ENCODE assay signal across 9 cellular contexts in the genomic region with DNA sequence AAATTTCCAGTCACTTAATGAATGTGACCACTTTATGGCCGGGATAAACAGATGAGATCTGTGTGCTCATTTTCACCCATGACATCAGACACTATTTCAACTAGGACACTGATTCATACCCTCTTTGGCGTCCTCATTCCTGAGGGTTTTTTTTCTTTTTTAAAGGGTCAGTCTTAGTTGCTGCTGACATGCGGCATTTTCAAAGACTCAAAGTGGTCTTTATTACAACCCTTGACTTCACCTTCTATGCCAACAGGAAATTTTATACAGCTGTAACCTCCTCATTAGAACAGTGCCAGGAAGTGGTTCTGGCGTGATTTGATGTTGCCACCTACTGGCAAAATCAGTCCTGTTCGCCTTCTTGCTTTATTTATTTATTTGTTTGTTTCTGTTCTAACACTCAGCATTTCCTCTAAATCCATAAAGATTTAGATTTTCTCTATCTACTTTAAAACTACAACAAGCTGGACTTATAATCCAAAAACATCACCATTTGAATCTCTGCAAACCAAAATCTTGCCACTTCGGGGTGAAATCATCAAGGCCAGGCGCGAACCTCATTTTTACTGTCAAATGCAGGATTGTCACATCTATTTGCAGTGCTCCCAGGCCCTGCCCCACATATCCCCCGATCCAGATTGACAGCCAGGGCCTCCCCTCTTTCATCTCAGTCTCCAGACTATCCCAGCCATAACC.
DNase-seq lines count a peak whose midpoint lies in the region; ATAC-seq, FAIRE-seq and TF ChIP-seq lines count a peak whose summit lies in the region.
"Had no signal": no experiment of that assay in that cellular context is flagged by ENCODE, and none has a peak within 500 bp of the region (broad histone marks: within the 10 kb centered on the region; RNA-seq: fewer than 3 reads in every experiment).

No MANE protein-coding gene starts in this region.

- ATAC-seq in GM12878 = peak; percentile 52
- peak in 1 of 4 donors; percentile 18 for ATAC-seq in right lobe of liver
- no peak for ATAC-seq in GM18909 (IDR thresholded peaks at IDR 0.05; ENCODE audit: poor library complexity, unreplicated experiment)
- no peak for ATAC-seq in stimulated activated memory B cell treated with anti-CD40 and anti-IgM and Interleukin-4, amounts not matched to agents 10 μg/mL and 1 μg/mL and 100 μg/mL, for 72 hours

- H3K27ac ChIP-seq in GM12878 (ENCODE audit: control insufficient read depth, insufficient read depth) (no peak overlapping the region), right lobe of liver (no peak overlapping the region)

- H3K27me3 Mint-ChIP-seq in stimulated activated memory B cell treated with anti-CD40 and anti-IgM and Interleukin-4, amounts not matched to agents 10 μg/mL and 1 μg/mL and 100 μg/mL, for 72 hours = no peaks in the 10 kb centered on the region
- H3K27me3 Mint-ChIP-seq: activated naive CD8-positive, alpha-beta T cell had no signal

- no peak for TF ChIP-seq POLR2A in NB4 (IDR thresholded peaks at IDR 0.05; ENCODE audit: extremely low read depth, insufficient read length)
- no peak for TF ChIP-seq POLR2A in GM12878 (IDR thresholded peaks at IDR 0.05; ENCODE audit: low read depth, low read length)
- no peak for TF ChIP-seq POLR2A in right lobe of liver (IDR thresholded peaks at IDR 0.05)

- peak in 10 of 14 donors; percentile 8 to 95 (median 26) for DNase-seq in C1 segment of cervical spinal cord (lab: John Stamatoyannopoulos, UW)
- peak; percentile 76 for DNase-seq in NB4 (ENCODE audit: low read depth)
- DNase-seq in GM12878 (ENCODE audit: low read depth, low spot score) = no peak
- no peak for DNase-seq in right lobe of liver
- DNase-seq in stimulated activated CD4-positive, alpha-beta T cell treated with anti-CD3 and anti-CD28 coated beads, Interleukin-1b, Interleukin-23, amount 100 ng/mL, for 48 hours = no peak
- no peak for DNase-seq in SKM-1 treated with dmso at 0.1 percent for 144 hours (lab: John Stamatoyannopoulos, UW; ENCODE audit: unreplicated experiment)

- H3K4me1 ChIP-seq in GM12878 (ENCODE audit: control insufficient read depth, insufficient read depth, low read length) = no peaks in the 10 kb centered on the region
- no peaks in the 10 kb centered on the region for H3K4me1 ChIP-seq in right lobe of liver

- H4K20me1 ChIP-seq in GM12878 (ENCODE audit: control insufficient read depth, insufficient read depth) = no peaks in the 10 kb centered on the region

- H3K79me2 ChIP-seq in GM12878 (ENCODE audit: control insufficient read depth, insufficient read depth, low read length) = no peaks in the 10 kb centered on the region

- no peak overlapping the region for H3K4me3 Mint-ChIP-seq in stimulated activated memory B cell treated with anti-CD40 and anti-IgM and Interleukin-4, amounts not matched to agents 10 μg/mL and 1 μg/mL and 100 μg/mL, for 72 hours
- H3K4me3 Mint-ChIP-seq: activated naive CD8-positive, alpha-beta T cell had no signal

- SMC1A ChIA-PET in GM12878 (lab: Charles Lee; ENCODE audit: uncharacterized antibody, unreplicated experiment) = no interaction called here

- WGBS in GM12878 (ENCODE audit: insufficient coverage, insufficient replicate concordance, low lambda C conversion rate, missing lambda C conversion rate) = 30% methylated on average over 9 of the region's 9 CpGs
- 40% methylated on average over 9 of the region's 9 CpGs for WGBS in right lobe of liver (ENCODE audit: insufficient coverage, low coverage, low lambda C conversion rate, missing lambda C conversion rate)

- H3K4me1 Mint-ChIP-seq in stimulated activated memory B cell treated with anti-CD40 and anti-IgM and Interleukin-4, amounts not matched to agents 10 μg/mL and 1 μg/mL and 100 μg/mL, for 72 hours = no peaks in the 10 kb centered on the region

- no peak overlapping the region for H3K4me2 ChIP-seq in GM12878 (ENCODE audit: control insufficient read depth, insufficient read depth)

- no peaks in the 10 kb centered on the region for H3K27me3 ChIP-seq in GM12878 (replicated peaks in 1 of 2; ENCODE audit: control insufficient read depth in 2 of 2, insufficient read depth in 2 of 2, low read length in 1 of 2)
- H3K27me3 ChIP-seq in right lobe of liver = no peaks in the 10 kb centered on the region

- CTCF ChIA-PET in GM12878 (lab: Yijun Ruan, JAX) = interaction anchor here (0.8 to 1.2 kb wide), 2 partner anchors 14 to 238 kb away, joined by 3 read pairs; no protein-coding TSS in a partner anchor

- BruUV-seq in GM12878 (replicated peaks; lab: Mats Ljungman, UMichigan) = no TSS peak

- H3K9me3 Mint-ChIP-seq in stimulated activated memory B cell treated with anti-CD40 and anti-IgM and Interleukin-4, amounts not matched to agents 10 μg/mL and 1 μg/mL and 100 μg/mL, for 72 hours = peaks cover 13% of the 10 kb centered on the region

- H3K4me3 ChIP-seq in NB4 (ENCODE audit: low read depth, low read length) (no peak overlapping the region), GM12878 (no peak overlapping the region), right lobe of liver (no peak overlapping the region)

- H3K36me3 Mint-ChIP-seq in stimulated activated memory B cell treated with anti-CD40 and anti-IgM and Interleukin-4, amounts not matched to agents 10 μg/mL and 1 μg/mL and 100 μg/mL, for 72 hours = no peaks in the 10 kb centered on the region
- H3K36me3 Mint-ChIP-seq: activated naive CD8-positive, alpha-beta T cell had no signal

- no peak for FAIRE-seq in GM12878 (lab: Jason Lieb, UNC)

- no peaks in the 10 kb centered on the region for H3K36me3 ChIP-seq in GM12878 (ENCODE audit: control insufficient read depth in 2 of 2, insufficient read depth in 2 of 2, low read length in 1 of 2)
- no peaks in the 10 kb centered on the region for H3K36me3 ChIP-seq in right lobe of liver

- H3K27ac Mint-ChIP-seq in stimulated activated memory B cell treated with anti-CD40 and anti-IgM and Interleukin-4, amounts not matched to agents 10 μg/mL and 1 μg/mL and 100 μg/mL, for 72 hours = no peak overlapping the region
- H3K27ac Mint-ChIP-seq: activated naive CD8-positive, alpha-beta T cell had no signal

- no peaks in the 10 kb centered on the region; the same call in 2 of the 3 replicates for H3K9me3 ChIP-seq in GM12878 (replicated peaks; ENCODE audit: control insufficient read depth, insufficient read depth, low read length)
- H3K9me3 ChIP-seq in right lobe of liver = no peaks in the 10 kb centered on the region

- TF ChIP-seq CTCF in NB4 (IDR thresholded peaks at IDR 0.05; ENCODE audit: low read depth, low read length) = peak; percentile 42
- TF ChIP-seq CTCF in GM12878 (IDR thresholded peaks at IDR 0.05 in 2 of 3, conservative IDR thresholded peaks at IDR 0.05 in 1 of 3; ENCODE audit: control insufficient read depth in 2 of 3, extremely low read depth in 1 of 3, insufficient read depth in 1 of 3, low read depth in 3 of 3, low read length in 3 of 3) = peak in 1 of 3 experiments; percentile 25; a peak in 1 of 6 replicates
- peak; percentile 10 to 34 (median 24) for TF ChIP-seq CTCF in right lobe of liver (IDR thresholded peaks at IDR 0.05)

- H3K9ac ChIP-seq in GM12878 (ENCODE audit: control insufficient read depth, insufficient read depth, low read length) = no peak overlapping the region

- POLR2A ChIA-PET in GM12878 (lab: Charles Lee) = no interaction called here

- in situ Hi-C loops in GM12878 (cut with MboI) = no loop called here

- intact Hi-C loops in GM12878 (cut with micrococcal nuclease; ENCODE audit: unreplicated experiment) = no loop called here
- intact Hi-C loops in right lobe of liver (cut with DNase I) = no loop called here

- RAD21 ChIA-PET in GM12878 (lab: Charles Lee; ENCODE audit: unreplicated experiment) = no interaction called here

- no peak for TF ChIP-seq EP300 in GM12878 (IDR thresholded peaks at IDR 0.05; ENCODE audit: borderline replicate concordance in 1 of 2, control insufficient read depth in 1 of 2, low read depth in 2 of 2, low read length in 2 of 2)

- TF ChIP-seq RAD21 in GM12878 (IDR thresholded peaks at IDR 0.05; ENCODE audit: insufficient read depth, low read depth, low read length) = peak; percentile 34; the same call in 1 of the 2 replicates

- no peak overlapping the region for H2AFZ ChIP-seq in GM12878 (ENCODE audit: control insufficient read depth, low read depth, low read length)

TF ChIP-seq in GM12878, 131 proteins besides CTCF, POLR2A, EP300 and RAD21:
- TF ChIP-seq, protein P1, sequence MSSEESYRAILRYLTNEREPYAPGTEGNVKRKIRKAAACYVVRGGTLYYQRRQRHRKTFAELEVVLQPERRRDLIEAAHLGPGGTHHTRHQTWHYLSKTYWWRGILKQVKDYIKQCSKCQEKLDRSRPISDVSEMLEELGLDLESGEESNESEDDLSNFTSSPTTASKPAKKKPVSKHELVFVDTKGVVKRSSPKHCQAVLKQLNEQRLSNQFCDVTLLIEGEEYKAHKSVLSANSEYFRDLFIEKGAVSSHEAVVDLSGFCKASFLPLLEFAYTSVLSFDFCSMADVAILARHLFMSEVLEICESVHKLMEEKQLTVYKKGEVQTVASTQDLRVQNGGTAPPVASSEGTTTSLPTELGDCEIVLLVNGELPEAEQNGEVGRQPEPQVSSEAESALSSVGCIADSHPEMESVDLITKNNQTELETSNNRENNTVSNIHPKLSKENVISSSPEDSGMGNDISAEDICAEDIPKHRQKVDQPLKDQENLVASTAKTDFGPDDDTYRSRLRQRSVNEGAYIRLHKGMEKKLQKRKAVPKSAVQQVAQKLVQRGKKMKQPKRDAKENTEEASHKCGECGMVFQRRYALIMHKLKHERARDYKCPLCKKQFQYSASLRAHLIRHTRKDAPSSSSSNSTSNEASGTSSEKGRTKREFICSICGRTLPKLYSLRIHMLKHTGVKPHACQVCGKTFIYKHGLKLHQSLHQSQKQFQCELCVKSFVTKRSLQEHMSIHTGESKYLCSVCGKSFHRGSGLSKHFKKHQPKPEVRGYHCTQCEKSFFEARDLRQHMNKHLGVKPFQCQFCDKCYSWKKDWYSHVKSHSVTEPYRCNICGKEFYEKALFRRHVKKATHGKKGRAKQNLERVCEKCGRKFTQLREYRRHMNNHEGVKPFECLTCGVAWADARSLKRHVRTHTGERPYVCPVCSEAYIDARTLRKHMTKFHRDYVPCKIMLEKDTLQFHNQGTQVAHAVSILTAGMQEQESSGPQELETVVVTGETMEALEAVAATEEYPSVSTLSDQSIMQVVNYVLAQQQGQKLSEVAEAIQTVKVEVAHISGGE (CRISPR knock-in tag; IDR thresholded peaks at IDR 0.05) = no peak
- TF ChIP-seq, protein P2, sequence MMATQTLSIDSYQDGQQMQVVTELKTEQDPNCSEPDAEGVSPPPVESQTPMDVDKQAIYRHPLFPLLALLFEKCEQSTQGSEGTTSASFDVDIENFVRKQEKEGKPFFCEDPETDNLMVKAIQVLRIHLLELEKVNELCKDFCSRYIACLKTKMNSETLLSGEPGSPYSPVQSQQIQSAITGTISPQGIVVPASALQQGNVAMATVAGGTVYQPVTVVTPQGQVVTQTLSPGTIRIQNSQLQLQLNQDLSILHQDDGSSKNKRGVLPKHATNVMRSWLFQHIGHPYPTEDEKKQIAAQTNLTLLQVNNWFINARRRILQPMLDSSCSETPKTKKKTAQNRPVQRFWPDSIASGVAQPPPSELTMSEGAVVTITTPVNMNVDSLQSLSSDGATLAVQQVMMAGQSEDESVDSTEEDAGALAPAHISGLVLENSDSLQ (IDR thresholded peaks at IDR 0.05) = no peak
- no peak for TF ChIP-seq SMAD5 (IDR thresholded peaks at IDR 0.05; ENCODE audit: low read depth)
- no peak for TF ChIP-seq ZNF24 (IDR thresholded peaks at IDR 0.05)
TF ChIP-seq in GM12878: peak in this region for 0.

Comparison
In these comparisons a context has a peak if more than half of its experiments do, and no peak if none do; other contexts are left out.
1. DNase-seq: peak in C1 segment of cervical spinal cord (10 of 14) and NB4 (single experiment); none in GM12878 (single experiment), right lobe of liver (0 of 3), stimulated activated CD4-positive, alpha-beta T cell treated with anti-CD3 and anti-CD28 coated beads, Interleukin-1b, Interleukin-23, amount 100 ng/mL, for 48 hours (single experiment) and SKM-1 treated with dmso at 0.1 percent for 144 hours (single experiment).